Comparison of ENCODE assay signal across 9 cellular contexts in the genomic region with DNA sequence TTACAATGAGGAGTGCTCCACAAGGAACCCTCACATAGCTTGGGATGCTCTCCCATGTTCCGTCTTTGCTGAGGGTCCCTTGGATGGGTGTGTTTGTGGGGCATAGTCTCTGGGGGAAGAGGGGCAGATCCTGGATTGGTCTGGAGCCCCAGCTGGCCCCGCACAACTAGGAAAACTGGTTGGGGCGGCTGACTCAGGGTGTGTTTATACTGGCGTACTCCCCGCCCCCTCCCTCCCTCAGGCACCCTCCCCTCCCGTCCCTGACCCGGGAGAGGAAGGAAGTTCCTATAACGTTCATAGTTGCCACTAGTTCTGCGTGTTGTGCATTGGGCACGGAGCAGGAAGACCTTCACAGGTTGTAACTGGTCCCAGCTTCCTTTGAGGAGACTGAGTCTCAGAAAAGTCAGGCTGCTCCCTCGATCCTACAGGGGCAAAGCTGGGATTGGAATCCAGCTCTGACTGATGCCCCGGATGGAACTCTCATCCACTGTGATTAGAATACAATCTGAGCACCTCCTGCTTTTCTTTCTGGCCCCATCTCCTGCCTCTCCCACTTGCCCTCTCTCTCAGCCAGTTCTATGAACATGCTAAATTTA. TPM values are rescaled to one million over a fixed set of nuclear protein-coding genes. Genes with fewer than 3 reads are reported as not detected.
A peak's percentile ranks its signal among the peaks of the same experiment; 100 is the strongest.
DNase-seq lines count a peak whose midpoint lies in the region; FAIRE-seq and TF ChIP-seq lines count a peak whose summit lies in the region.
"Had no signal": no experiment of that assay in that cellular context is flagged by ENCODE, and none has a peak within 500 bp of the region (broad histone marks: within the 10 kb centered on the region; RNA-seq: fewer than 3 reads in every experiment).

No MANE protein-coding gene starts in this region.

- peaks cover 62% of the 10 kb centered on the region for H3K4me1 Mint-ChIP-seq in CD14-positive monocyte
- H3K4me1 Mint-ChIP-seq: natural killer cell had no signal

- DNase-seq in CD14-positive monocyte (ENCODE audit: low spot score) (peak; percentile 71), HL-60 (ENCODE audit: low read depth in 1 of 2, low spot score in 1 of 2) (peak; percentile 72 to 78), SK-N-SH (no peak), uterus (peak; percentile 70 to 79), GM19239 (ENCODE audit: insufficient read length, low spot score) (no peak)
- DNase-seq in effector memory CD4-positive, alpha-beta T cell, result no peak
- no peak for DNase-seq in activated CD8-positive, alpha-beta memory T cell treated with anti-CD3 and anti-CD28 coated beads, Interleukin-2, amount 50 U/mL, for 4 hours
- DNase-seq: natural killer cell had no signal

- peaks cover 0 to 4% (median 0%) of the 10 kb centered on the region in 7 donors for H3K9me3 Mint-ChIP-seq in CD14-positive monocyte
- H3K9me3 Mint-ChIP-seq: natural killer cell had no signal

- peaks cover 25% of the 10 kb centered on the region for H3F3A ChIP-seq in SK-N-SH (replicated peaks; ENCODE audit: insufficient read depth)

- no peaks in the 10 kb centered on the region for H4K20me1 ChIP-seq in SK-N-SH (ENCODE audit: insufficient read depth)

- TF ChIP-seq RAD21 in SK-N-SH (IDR thresholded peaks at IDR 0.05; ENCODE audit: low read length), result no peak

- peak overlapping the region; percentile 35 for H3K4me2 ChIP-seq in SK-N-SH

- H3K36me3 Mint-ChIP-seq in CD14-positive monocyte, result no peaks in the 10 kb centered on the region
- H3K36me3 Mint-ChIP-seq: natural killer cell had no signal

- intact Hi-C loops in CD14-positive monocyte (cut with micrococcal nuclease), result loop anchor here in 1 of 2 donors (10.0 kb wide), 1 partner anchor 128 kb away; no protein-coding TSS in a partner anchor
- intact Hi-C loops in uterus (cut with DNase I; ENCODE audit: low total_unique reads), result no loop called here

- H3K27me3 ChIP-seq in HL-60 (ENCODE audit: insufficient read depth, poor library complexity, severe bottlenecking) (no peaks in the 10 kb centered on the region), SK-N-SH (ENCODE audit: insufficient read depth) (no peaks in the 10 kb centered on the region), uterus (no peaks in the 10 kb centered on the region)
- no peaks in the 10 kb centered on the region for H3K27me3 ChIP-seq in effector memory CD4-positive, alpha-beta T cell (replicated peaks; ENCODE audit: control insufficient read depth, insufficient read depth, low read length, poor library complexity, severe bottlenecking)

- peak overlapping the region; percentile 73 to 83 for H3K4me3 Mint-ChIP-seq in CD14-positive monocyte

- TF ChIP-seq CTCF in CD14-positive monocyte (IDR thresholded peaks at IDR 0.05) (no peak), HL-60 (IDR thresholded peaks at IDR 0.05; ENCODE audit: insufficient read depth, low read length) (no peak), SK-N-SH (IDR thresholded peaks at IDR 0.05) (no peak), uterus (IDR thresholded peaks at IDR 0.05) (no peak)

- H3K9ac ChIP-seq in SK-N-SH, result no peak overlapping the region; the same call in 1 of the 2 replicates

- H3K36me3 ChIP-seq in SK-N-SH (replicated peaks in 1 of 2; ENCODE audit: control insufficient read depth in 1 of 2, insufficient read depth in 2 of 2, low read length in 1 of 2) (no peaks in the 10 kb centered on the region), mesodermal cell (ENCODE audit: control insufficient read depth, insufficient read depth, low read length) (no peaks in the 10 kb centered on the region), uterus (no peaks in the 10 kb centered on the region)
- H3K36me3 ChIP-seq in effector memory CD4-positive, alpha-beta T cell (ENCODE audit: control insufficient read depth, insufficient read depth, low read length), result no peaks in the 10 kb centered on the region

- H3K4me3 ChIP-seq in HL-60 (replicated peaks; ENCODE audit: insufficient read depth, low read length) (no peak overlapping the region), SK-N-SH (ENCODE audit: low read depth in 2 of 2, low read length in 1 of 2) (no peak overlapping the region), mesodermal cell (ENCODE audit: extremely low read depth, insufficient read depth, low read length, poor library complexity, severe bottlenecking) (peak overlapping the region; percentile 5), uterus (peak overlapping the region; percentile 15 to 19)
- H3K4me3 ChIP-seq in effector memory CD4-positive, alpha-beta T cell (ENCODE audit: insufficient read depth, low read depth, low read length, poor library complexity, severe bottlenecking), result peak overlapping the region; percentile 29

- H3K9me2 ChIP-seq in SK-N-SH, result no peaks in the 10 kb centered on the region

- H3K27me3 Mint-ChIP-seq in CD14-positive monocyte (ENCODE audit: low read depth in 3 of 3), result peaks cover 0 to 3% (median 2%) of the 10 kb centered on the region in 3 donors

- H3K27ac Mint-ChIP-seq in CD14-positive monocyte, result peak overlapping the region; percentile 65 to 91 (median 80)
- H3K27ac Mint-ChIP-seq: natural killer cell had no signal

- no peak for TF ChIP-seq EP300 in SK-N-SH (IDR thresholded peaks at IDR 0.05; ENCODE audit: borderline replicate concordance in 1 of 2, low read depth in 1 of 2, low read length in 1 of 2)

- H3K79me2 ChIP-seq in SK-N-SH (ENCODE audit: insufficient read depth), result no peaks in the 10 kb centered on the region

- POLR2A ChIA-PET in SK-N-SH (lab: Yijun Ruan, JAX), result no interaction called here

- peak in 1 of 2 donors; percentile 36 for TF ChIP-seq POLR2A in uterus (IDR thresholded peaks at IDR 0.05)

- no peak for FAIRE-seq in GM19239 (lab: Jason Lieb, UNC)

- 24% methylated on average over 9 of the region's 12 CpGs for WGBS in SK-N-SH (ENCODE audit: low lambda C conversion rate)
- 30 to 32% methylated on average over 6 of the region's 12 CpGs for WGBS in mesodermal cell (ENCODE audit: insufficient coverage in 2 of 2), 2 experiments

- CTCF ChIA-PET in SK-N-SH (lab: Yijun Ruan, JAX), result interaction anchor here (0.8 to 3.6 kb wide), 4 partner anchors 24 to 450 kb away, joined by 4 to 29 read pairs (median 8); no protein-coding TSS in a partner anchor

- H3K9me3 ChIP-seq in SK-N-SH (no peaks in the 10 kb centered on the region), mesodermal cell (ENCODE audit: control insufficient read depth, low read length) (no peaks in the 10 kb centered on the region), uterus (no peaks in the 10 kb centered on the region)
- H3K9me3 ChIP-seq in effector memory CD4-positive, alpha-beta T cell (ENCODE audit: control insufficient read depth, low read length), result no peaks in the 10 kb centered on the region

- peak overlapping the region; percentile 54 for H3K27ac ChIP-seq in HL-60 (replicated peaks)
- H3K27ac ChIP-seq in SK-N-SH (ENCODE audit: low read depth in 2 of 2, low read length in 1 of 2), result peak overlapping the region; percentile 6 to 80; a peak in 2 of 4 replicates
- H3K27ac ChIP-seq in effector memory CD4-positive, alpha-beta T cell (ENCODE audit: insufficient read depth, low read length, poor library complexity, severe bottlenecking), result no peak overlapping the region
- peak overlapping the region; percentile 95 for H3K27ac ChIP-seq in mesodermal cell (ENCODE audit: low read depth, low read length, severe bottlenecking)
- peak overlapping the region; percentile 86 to 94 for H3K27ac ChIP-seq in uterus

- no peak overlapping the region for H2AFZ ChIP-seq in SK-N-SH (ENCODE audit: low read depth)

- peaks cover 0 to 15% of the 10 kb centered on the region in 2 experiments; a peak in 3 of 4 replicates for H3K4me1 ChIP-seq in SK-N-SH (ENCODE audit: control insufficient read depth in 1 of 2, insufficient read depth in 2 of 2, low read depth in 1 of 2, low read length in 1 of 2)
- H3K4me1 ChIP-seq in effector memory CD4-positive, alpha-beta T cell (ENCODE audit: control insufficient read depth, insufficient read depth, low read length, poor library complexity, severe bottlenecking), result peaks cover 9% of the 10 kb centered on the region
- peaks cover 55% of the 10 kb centered on the region for H3K4me1 ChIP-seq in mesodermal cell (ENCODE audit: control insufficient read depth, insufficient read depth, low read length, poor library complexity, severe bottlenecking)
- H3K4me1 ChIP-seq in uterus, result peaks cover 0 to 10% of the 10 kb centered on the region in 2 donors

TF ChIP-seq in SK-N-SH, 30 proteins besides CTCF, POLR2A, EP300 and RAD21 (continues in another document):
- no peak for TF ChIP-seq FOXM1 (IDR thresholded peaks at IDR 0.05; ENCODE audit: low read depth)
- TF ChIP-seq, protein P1, sequence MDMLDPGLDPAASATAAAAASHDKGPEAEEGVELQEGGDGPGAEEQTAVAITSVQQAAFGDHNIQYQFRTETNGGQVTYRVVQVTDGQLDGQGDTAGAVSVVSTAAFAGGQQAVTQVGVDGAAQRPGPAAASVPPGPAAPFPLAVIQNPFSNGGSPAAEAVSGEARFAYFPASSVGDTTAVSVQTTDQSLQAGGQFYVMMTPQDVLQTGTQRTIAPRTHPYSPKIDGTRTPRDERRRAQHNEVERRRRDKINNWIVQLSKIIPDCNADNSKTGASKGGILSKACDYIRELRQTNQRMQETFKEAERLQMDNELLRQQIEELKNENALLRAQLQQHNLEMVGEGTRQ (IDR thresholded peaks at IDR 0.05; ENCODE audit: borderline replicate concordance, low read depth, low read length), result no peak
- no peak for TF ChIP-seq EZH2phosphoT487 (IDR thresholded peaks at IDR 0.05; ENCODE audit: borderline replicate concordance, low read depth)
- no peak for TF ChIP-seq FOXJ3 (CRISPR knock-in tag; IDR thresholded peaks at IDR 0.05)
- no peak for TF ChIP-seq MXI1 (IDR thresholded peaks at IDR 0.05; ENCODE audit: low read depth, low read length)
- TF ChIP-seq YY1 (IDR thresholded peaks at IDR 0.05; ENCODE audit: low read depth), result no peak

RNA-seq across cellular contexts. Expression of a gene that starts 11.0 kb away (rescaled TPM):
- under 1 TPM; 0.36 to 0.79 TPM for polyA plus RNA-seq in CD14-positive monocyte
- 8.9 and 16.2 TPM in 2 replicates for polyA plus RNA-seq in SK-N-SH (2012; rRNA removed)
- 6.6 and 9.6 TPM in 2 replicates for polyA plus RNA-seq in SK-N-SH (2012; cell fraction: cytosol; rRNA removed)
- polyA plus RNA-seq in SK-N-SH (2012; cell fraction: nucleus; rRNA removed), result 22.0 and 25.7 TPM in 2 replicates
- 75.6 TPM for polyA plus RNA-seq in mesodermal cell (2013, experiment 1 of 2)
- polyA plus RNA-seq in mesodermal cell (2013, experiment 2 of 2), result 55.6 TPM
- total RNA-seq in uterus, result 10 to 100 TPM in 2 of 4 donors, 1 to 10 TPM in 2; 1.8 to 31.0 (median 14.5) TPM

RNA-seq across cellular contexts. Expression of a gene that starts 55.8 kb away (rescaled TPM):
- polyA plus RNA-seq in CD14-positive monocyte (10 to 100 TPM; 11.7 to 12.4 TPM), SK-N-SH (2012; rRNA removed) (130 and 149 TPM in 2 replicates)
- 92.2 and 118 TPM in 2 replicates for polyA plus RNA-seq in SK-N-SH (2012; cell fraction: cytosol; rRNA removed)
- polyA plus RNA-seq in SK-N-SH (2012; cell fraction: nucleus; rRNA removed), result 127 and 164 TPM in 2 replicates
- 128 TPM for polyA plus RNA-seq in mesodermal cell (2013, experiment 1 of 2)
- 108 TPM for polyA plus RNA-seq in mesodermal cell (2013, experiment 2 of 2)
- 100 to 1,000 TPM in 1 of 4 donors, 10 to 100 TPM in 3; 28.9 to 107 (median 62.1) TPM for total RNA-seq in uterus

RNA-seq across cellular contexts. Expression of a gene that starts 56.5 kb away (rescaled TPM):
- polyA plus RNA-seq in CD14-positive monocyte, result 10 to 100 TPM; 12.2 to 15.0 TPM
- 29.7 and 44.5 TPM in 2 replicates for polyA plus RNA-seq in SK-N-SH (2012; rRNA removed)
- polyA plus RNA-seq in SK-N-SH (2012; cell fraction: cytosol; rRNA removed), result 20.8 and 32.9 TPM in 2 replicates
- 59.3 and 67.2 TPM in 2 replicates for polyA plus RNA-seq in SK-N-SH (2012; cell fraction: nucleus; rRNA removed)
- polyA plus RNA-seq in mesodermal cell (2013, experiment 1 of 2), result 27.2 TPM
- 24.9 TPM for polyA plus RNA-seq in mesodermal cell (2013, experiment 2 of 2)
- 10 to 100 TPM; 20.0 to 42.4 (median 27.4) TPM for total RNA-seq in uterus

Comparison
In these comparisons a context has a peak if more than half of its experiments do, and no peak if none do; other contexts are left out.
1. DNase-seq: peak in CD14-positive monocyte (single experiment), HL-60 (2 of 2) and uterus (2 of 2); none in SK-N-SH (single experiment), effector memory CD4-positive, alpha-beta T cell (0 of 3), GM19239 (single experiment) and activated CD8-positive, alpha-beta memory T cell treated with anti-CD3 and anti-CD28 coated beads, Interleukin-2, amount 50 U/mL, for 4 hours (single experiment).
2. H3K4me3 ChIP-seq: peak in effector memory CD4-positive, alpha-beta T cell (single experiment), mesodermal cell (single experiment) and uterus (2 of 2); none in HL-60 (single experiment) and SK-N-SH (0 of 2).
3. RNA of a gene that starts 11.0 kb away (polyA plus RNA-seq): 6.6 to 25.7 TPM in SK-N-SH; 0.36 to 0.79 TPM in CD14-positive monocyte; every median in the first group is over 4 times any median in the second.
4. RNA of a gene that starts 55.8 kb away (polyA plus RNA-seq): 92.2 to 164 TPM in SK-N-SH; 11.7 to 12.4 TPM in CD14-positive monocyte; every median in the first group is over 4 times any median in the second.